ENCODE assay signal across 8 cellular contexts in genomic region chr9:15553528-15553898, GRCh38. TPM values are rescaled to one million over a fixed set of nuclear protein-coding genes. Genes with fewer than 3 reads are reported as not detected.
DNase-seq lines count a peak whose midpoint lies in the region; ATAC-seq and TF ChIP-seq lines count a peak whose summit lies in the region.

No MANE protein-coding gene starts in this region.

- peak overlapping the region; percentile 76 for H3K9ac ChIP-seq in mammary epithelial cell (ENCODE audit: insufficient read depth, low read length)

- peaks cover 9% of the 10 kb centered on the region for H3K4me1 Mint-ChIP-seq in CD8-positive, alpha-beta T cell (ENCODE audit: low read depth)
- peaks cover 19 to 26% of the 10 kb centered on the region in 2 donors for H3K4me1 Mint-ChIP-seq in natural killer cell

- no peak for TF ChIP-seq CTCF in CD8-positive, alpha-beta T cell (IDR thresholded peaks at IDR 0.05)
- TF ChIP-seq CTCF in mammary epithelial cell (conservative IDR thresholded peaks at IDR 0.05 in 1 of 2, IDR thresholded peaks at IDR 0.05 in 1 of 2; ENCODE audit: extremely low read depth in 1 of 2, insufficient read depth in 1 of 2, low read depth in 1 of 2, low read length in 2 of 2) = no peak
- no peak for TF ChIP-seq CTCF in natural killer cell (IDR thresholded peaks at IDR 0.05)

- POLR2A ChIA-PET in CD8-positive, alpha-beta T cell (lab: Charles Lee) = interaction anchor here (1.0 to 6.8 kb wide), 6 partner anchors 9 to 130 kb away, joined by 3 to 88 read pairs (median 3); partner anchors contain the start of genes PSIP1 and SNAPC3

- H3K4me3 Mint-ChIP-seq in CD8-positive, alpha-beta T cell = peak overlapping the region; percentile 95
- H3K4me3 Mint-ChIP-seq in natural killer cell = peak overlapping the region; percentile 95

- no peak for DNase-seq in CD8-positive, alpha-beta T cell
- DNase-seq in mammary epithelial cell (no peak), natural killer cell (no peak), DMS153 treated with DMSO at 0.1 percent for 48 hours (lab: John Stamatoyannopoulos, UW; ENCODE audit: unreplicated experiment) (no peak), NCI-H2081 (lab: John Stamatoyannopoulos, UW) (no peak), sciatic nerve (ENCODE audit: low spot score) (no peak)

- dilution Hi-C loops in mammary epithelial cell (cut with HindIII; ENCODE audit: low sequenced_read_pairs) = no loop called here

- BruUV-seq in mammary epithelial cell (replicated peaks; lab: Mats Ljungman, UMichigan) = no TSS peak

- H2AFZ ChIP-seq in mammary epithelial cell (ENCODE audit: low read depth, low read length) = peak overlapping the region; percentile 100

- no peaks in the 10 kb centered on the region for H3K27me3 ChIP-seq in CD8-positive, alpha-beta T cell (ENCODE audit: insufficient read depth, low read length)
- no peaks in the 10 kb centered on the region for H3K27me3 ChIP-seq in mammary epithelial cell (ENCODE audit: insufficient read depth, low read length)

- ATAC-seq in CD8-positive, alpha-beta T cell = peak; percentile 9
- peak; percentile 15 for ATAC-seq in GM19452 (IDR thresholded peaks at IDR 0.05; ENCODE audit: unreplicated experiment)
- peak; percentile 19 for ATAC-seq in HG03520 (IDR thresholded peaks at IDR 0.05; ENCODE audit: unreplicated experiment)
- ATAC-seq in natural killer cell = no peak
- ATAC-seq in sciatic nerve = no peak

- H3K36me3 Mint-ChIP-seq in CD8-positive, alpha-beta T cell = peaks cover 8% of the 10 kb centered on the region
- no peaks in the 10 kb centered on the region for H3K36me3 Mint-ChIP-seq in natural killer cell

- H3K79me2 ChIP-seq in mammary epithelial cell (ENCODE audit: insufficient read depth, low read length) = no peaks in the 10 kb centered on the region

- H4K20me1 ChIP-seq in mammary epithelial cell (ENCODE audit: insufficient read depth, low read length) = no peaks in the 10 kb centered on the region

- in situ Hi-C loops in mammary epithelial cell (cut with MboI; ENCODE audit: low sequenced_read_pairs in 2 of 2) = no loop called here

- 0% methylated on average over 1 of the region's 13 CpGs for WGBS in mammary epithelial cell (ENCODE audit: low coverage, missing lambda C conversion rate)

- no peaks in the 10 kb centered on the region for H3K27me3 Mint-ChIP-seq in CD8-positive, alpha-beta T cell (ENCODE audit: low read depth)
- no peaks in the 10 kb centered on the region for H3K27me3 Mint-ChIP-seq in natural killer cell (ENCODE audit: low read depth in 2 of 2)

- H3K4me3 ChIP-seq in CD8-positive, alpha-beta T cell (ENCODE audit: low read depth, low read length) = peak overlapping the region; percentile 98
- peak overlapping the region; percentile 63 to 91 (median 83) for H3K4me3 ChIP-seq in mammary epithelial cell (replicated peaks in 1 of 3; ENCODE audit: insufficient read depth in 1 of 3, low read depth in 2 of 3, low read length in 3 of 3)

- no peaks in the 10 kb centered on the region for H3K9me3 Mint-ChIP-seq in CD8-positive, alpha-beta T cell
- no peaks in the 10 kb centered on the region for H3K9me3 Mint-ChIP-seq in natural killer cell

- H3K36me3 ChIP-seq in CD8-positive, alpha-beta T cell (ENCODE audit: insufficient read depth, low read length) = no peaks in the 10 kb centered on the region
- H3K36me3 ChIP-seq in mammary epithelial cell (ENCODE audit: insufficient read depth, low read length) = no peaks in the 10 kb centered on the region

- intact Hi-C loops in CD8-positive, alpha-beta T cell (cut with DNase I, micrococcal nuclease) = loop anchor here (1.0 to 5.0 kb wide), 6 partner anchors 21 to 256 kb away; partner anchors contain the start of genes SNAPC3 (in 1 of the 2) and TTC39B (in 1 of the 2)
- intact Hi-C loops in mammary epithelial cell (cut with micrococcal nuclease) = loop anchor here (2.0 to 5.0 kb wide), 3 partner anchors 43 to 246 kb away; partner anchors contain the start of genes PSIP1, SNAPC3 and TTC39B
- intact Hi-C loops in natural killer cell (cut with micrococcal nuclease) = loop anchor here (1.0 kb wide), 1 partner anchor 42 kb away; no protein-coding TSS in a partner anchor
- intact Hi-C loops in sciatic nerve (cut with DNase I) = no loop called here

- no peaks in the 10 kb centered on the region for H3K4me1 ChIP-seq in CD8-positive, alpha-beta T cell (ENCODE audit: insufficient read depth, low read length)
- H3K4me1 ChIP-seq in mammary epithelial cell (ENCODE audit: insufficient read depth, low read length) = peaks cover 15% of the 10 kb centered on the region

- H3K27ac ChIP-seq in CD8-positive, alpha-beta T cell (ENCODE audit: low read depth, low read length) = peak overlapping the region; percentile 75
- no peak overlapping the region for H3K27ac ChIP-seq in mammary epithelial cell (ENCODE audit: insufficient read depth, low read depth, low read length)

- peak overlapping the region; percentile 53 for H3K27ac Mint-ChIP-seq in CD8-positive, alpha-beta T cell
- H3K27ac Mint-ChIP-seq in natural killer cell = peak overlapping the region; percentile 81 to 86

- H3K4me2 ChIP-seq in mammary epithelial cell (ENCODE audit: insufficient read depth, low read depth, low read length) = peak overlapping the region; percentile 97

- CTCF ChIA-PET in CD8-positive, alpha-beta T cell (lab: Charles Lee) = interaction anchor here (1.1 to 2.4 kb wide), 5 partner anchors 10 to 418 kb away, joined by 3 to 9 read pairs (median 6); partner anchors contain the start of gene PSIP1
- CTCF ChIA-PET in mammary epithelial cell (lab: Charles Lee; ENCODE audit: low non-redundant PET) = no interaction called here

- H3K9me3 ChIP-seq in CD8-positive, alpha-beta T cell (ENCODE audit: low read length) = no peaks in the 10 kb centered on the region
- H3K9me3 ChIP-seq in mammary epithelial cell (replicated peaks; ENCODE audit: insufficient read depth, low read length) = no peaks in the 10 kb centered on the region

RNA-seq across cellular contexts. Expression of gene CCDC171, which starts 0.7 kb away (rescaled TPM):
- total RNA-seq in CD8-positive, alpha-beta T cell = 1 to 10 TPM; 1.1 to 1.7 TPM
- total RNA-seq in mammary epithelial cell (1 to 10 TPM; 2.2 to 2.8 TPM), natural killer cell (1 to 10 TPM; 1.5 to 2.6 (median 2.2) TPM), sciatic nerve (27.1 TPM)
- 0.49 TPM for polyA plus RNA-seq in mammary epithelial cell
- 11.5 TPM for polyA minus RNA-seq in mammary epithelial cell

RNA-seq across cellular contexts. Expression of gene PSIP1, which starts 42.7 kb away (rescaled TPM):
- 10 to 100 TPM; 93.5 to 96.0 TPM for total RNA-seq in CD8-positive, alpha-beta T cell
- total RNA-seq in mammary epithelial cell (10 to 100 TPM; 12.7 to 38.4 TPM), natural killer cell (10 to 100 TPM; 50.3 to 83.1 (median 72.6) TPM), sciatic nerve (89.4 TPM)
- 13.6 TPM for polyA plus RNA-seq in mammary epithelial cell
- 1.0 TPM for polyA minus RNA-seq in mammary epithelial cell

Comparison
In these comparisons a context has a peak if more than half of its experiments do, and no peak if none do; other contexts are left out.
1. ATAC-seq: peak in CD8-positive, alpha-beta T cell (single experiment), GM19452 (single experiment) and HG03520 (single experiment); none in natural killer cell (0 of 3) and sciatic nerve (single experiment).